1 cellular context compared by ENCODE assay signal in genomic region chr7:89085580-89085979, GRCh38.
TF ChIP-seq lines count a peak whose summit lies in the region.

No MANE protein-coding gene starts in this region.

TF ChIP-seq in GM23338, 12 proteins besides CTCF, POLR2A, EP300 and RAD21 (continued from another document):
- TF ChIP-seq ZNF462 (CRISPR knock-in tag; IDR thresholded peaks at IDR 0.05) (no peak), STAT1 (IDR thresholded peaks at IDR 0.05; ENCODE audit: unreplicated experiment) (no peak), ZNF114 (CRISPR knock-in tag; IDR thresholded peaks at IDR 0.05) (no peak), ZNF331 (CRISPR knock-in tag; IDR thresholded peaks at IDR 0.05; ENCODE audit: low read depth) (no peak)
TF ChIP-seq in GM23338: peak in this region for 0.
